In genomic region chr11:115197433-115197832, GRCh38 we compare ENCODE assay signal across 17 cellular contexts.
DNase-seq lines count a peak whose midpoint lies in the region; ATAC-seq and TF ChIP-seq lines count a peak whose summit lies in the region.
"Had no signal": no experiment of that assay in that cellular context is flagged by ENCODE, and none has a peak within 500 bp of the region (broad histone marks: within the 10 kb centered on the region; RNA-seq: fewer than 3 reads in every experiment).

No MANE protein-coding gene starts in this region.

- no peak overlapping the region for H3K4me3 Mint-ChIP-seq in stimulated activated memory B cell treated with anti-CD40 and anti-IgM and Interleukin-4, amounts not matched to agents 10 μg/mL and 1 μg/mL and 100 μg/mL, for 72 hours

- no peak overlapping the region for H3K9ac ChIP-seq in IMR-90 (ENCODE audit: low read depth, low read length)

- no peak overlapping the region for H2AK5ac ChIP-seq in IMR-90 (ENCODE audit: low read depth, low read length)

- H3K9me3 ChIP-seq in IMR-90 (ENCODE audit: control insufficient read depth, insufficient read depth, low read length): no peaks in the 10 kb centered on the region
- H3K9me3 ChIP-seq: Caco-2, SJCRH30 had no signal

- no peak overlapping the region for H2BK20ac ChIP-seq in IMR-90 (ENCODE audit: low read depth, low read length)

- H4K20me1 ChIP-seq in IMR-90 (ENCODE audit: insufficient read depth, low read length): no peaks in the 10 kb centered on the region

- H3K23ac ChIP-seq in IMR-90 (ENCODE audit: low read depth, low read length): no peak overlapping the region

- TF ChIP-seq CTCF in IMR-90 (conservative IDR thresholded peaks at IDR 0.05; ENCODE audit: low read depth, low read length) (no peak), VCaP (conservative IDR thresholded peaks at IDR 0.05) (no peak)

- CTCF ChIA-PET in IMR-90 (lab: Yijun Ruan, JAX): interaction anchor here (0.6 kb wide), 1 partner anchor 108 kb away, joined by 3 read pairs; no protein-coding TSS in a partner anchor

- WGBS in IMR-90 (ENCODE audit: extremely low coverage in 2 of 2, insufficient read length in 1 of 2), 2 experiments: no CpG with 5 or more reads among the region's 1 CpG

- H3K9me3 Mint-ChIP-seq in stimulated activated memory B cell treated with anti-CD40 and anti-IgM and Interleukin-4, amounts not matched to agents 10 μg/mL and 1 μg/mL and 100 μg/mL, for 72 hours: no peaks in the 10 kb centered on the region

- TF ChIP-seq POLR2A in IMR-90 (IDR thresholded peaks at IDR 0.05; ENCODE audit: low read depth, low read length): no peak

- peak; percentile 15 for DNase-seq in IMR-90
- DNase-seq in kidney glomerular epithelial cell (lab: John Stamatoyannopoulos, UW): peak; percentile 75
- no peak for DNase-seq in stimulated activated naive CD8-positive, alpha-beta T cell treated with anti-CD3 and anti-CD28 coated beads, Interleukin-15, Interleukin-2, amounts not matched to agents 100 U/mL and 50 U/mL, for 24 hours
- DNase-seq in hypothalamus (lab: John Stamatoyannopoulos, UW): no peak
- DNase-seq: Caco-2, Karpas-422, MM.1S, NCI-H1105, NCI-H1694, NCI-H2107, NCI-H446, SJCRH30 had no signal

- H3K14ac ChIP-seq in IMR-90 (replicated peaks; ENCODE audit: low read depth, low read length): no peak overlapping the region

- H3K79me1 ChIP-seq in IMR-90 (ENCODE audit: low read depth in 1 of 2, low read length in 2 of 2): no peaks in the 10 kb centered on the region

- POLR2A ChIA-PET in IMR-90 (lab: Charles Lee; ENCODE audit: unreplicated experiment): no interaction called here

- peaks cover 11% of the 10 kb centered on the region for H3K4me1 ChIP-seq in IMR-90 (ENCODE audit: control insufficient read depth, insufficient read depth, low read length)
- H3K4me1 ChIP-seq: Caco-2, SJCRH30 had no signal

- no peaks in the 10 kb centered on the region for H3K36me3 Mint-ChIP-seq in stimulated activated memory B cell treated with anti-CD40 and anti-IgM and Interleukin-4, amounts not matched to agents 10 μg/mL and 1 μg/mL and 100 μg/mL, for 72 hours

- H2BK5ac ChIP-seq in IMR-90 (ENCODE audit: low read depth, low read length, poor library complexity, severe bottlenecking): no peak overlapping the region

- no peak overlapping the region for H4K8ac ChIP-seq in IMR-90 (ENCODE audit: low read depth in 2 of 2, low read length in 2 of 2)

- no TSS peak for BruUV-seq in IMR-90 (replicated peaks; lab: Mats Ljungman, UMichigan)

- no peak overlapping the region for H4K91ac ChIP-seq in IMR-90 (ENCODE audit: insufficient read depth, low read depth, low read length)

- no peak overlapping the region for H2AK9ac ChIP-seq in IMR-90 (replicated peaks; ENCODE audit: low read depth, low read length, poor library complexity)

- H2BK120ac ChIP-seq in IMR-90 (ENCODE audit: low read depth, low read length): no peak overlapping the region

- H3K27me3 ChIP-seq in IMR-90 (ENCODE audit: control insufficient read depth, insufficient read depth, low read length): no peaks in the 10 kb centered on the region
- H3K27me3 ChIP-seq: SJCRH30 had no signal

- peaks cover 4% of the 10 kb centered on the region for H3K9me1 ChIP-seq in IMR-90 (ENCODE audit: insufficient read depth, low read length)

- H3K56ac ChIP-seq in IMR-90 (ENCODE audit: extremely low read depth, insufficient read depth, low read length): no peak overlapping the region

- ATAC-seq in IMR-90 (ENCODE audit: low read depth) (no peak), GM21367 (IDR thresholded peaks at IDR 0.05; ENCODE audit: unreplicated experiment) (no peak), GM18517 (IDR thresholded peaks at IDR 0.05; ENCODE audit: unreplicated experiment) (no peak)
- no peak for ATAC-seq in stimulated activated memory B cell treated with anti-CD40 and anti-IgM and Interleukin-4, amounts not matched to agents 10 μg/mL and 1 μg/mL and 100 μg/mL, for 72 hours
- ATAC-seq in stimulated activated naive CD8-positive, alpha-beta T cell treated with anti-CD3 and anti-CD28 coated beads, Interleukin-15, Interleukin-2, amounts not matched to agents 100 U/mL and 50 U/mL, for 24 hours: no peak

- no peak overlapping the region for H3K4ac ChIP-seq in IMR-90 (ENCODE audit: low read depth, low read length)

- no peak overlapping the region for H2AFZ ChIP-seq in IMR-90 (replicated peaks; ENCODE audit: low read length, poor library complexity)

- H3K4me3 ChIP-seq in IMR-90 (ENCODE audit: insufficient read depth, low read depth, low read length): no peak overlapping the region
- H3K4me3 ChIP-seq: SJCRH30 had no signal

- H4K5ac ChIP-seq in IMR-90 (ENCODE audit: low read depth, low read length): no peak overlapping the region

- peak overlapping the region; percentile 59 for H3K27ac Mint-ChIP-seq in stimulated activated memory B cell treated with anti-CD40 and anti-IgM and Interleukin-4, amounts not matched to agents 10 μg/mL and 1 μg/mL and 100 μg/mL, for 72 hours

- TF ChIP-seq RAD21 in IMR-90 (IDR thresholded peaks at IDR 0.05; ENCODE audit: low read length): no peak

- H3K4me1 Mint-ChIP-seq in stimulated activated memory B cell treated with anti-CD40 and anti-IgM and Interleukin-4, amounts not matched to agents 10 μg/mL and 1 μg/mL and 100 μg/mL, for 72 hours: peaks cover 15% of the 10 kb centered on the region

- no peak overlapping the region for H2BK15ac ChIP-seq in IMR-90 (ENCODE audit: low read depth, low read length)

- no peaks in the 10 kb centered on the region for H3K27me3 Mint-ChIP-seq in stimulated activated memory B cell treated with anti-CD40 and anti-IgM and Interleukin-4, amounts not matched to agents 10 μg/mL and 1 μg/mL and 100 μg/mL, for 72 hours

- in situ Hi-C loops in IMR-90 (cut with MboI; ENCODE audit: low sequenced_read_pairs): no loop called here

- intact Hi-C loops in IMR-90 (cut with micrococcal nuclease): loop anchor here (5.0 kb wide), 1 partner anchor 115 kb away; no protein-coding TSS in a partner anchor

- no peak overlapping the region for H3K4me2 ChIP-seq in IMR-90 (ENCODE audit: low read depth, low read length)

- H3K18ac ChIP-seq in IMR-90 (ENCODE audit: low read depth, low read length): no peak overlapping the region

- dilution Hi-C loops in IMR-90 (cut with HindIII; ENCODE audit: low sequenced_read_pairs, unreplicated experiment): no loop called here

- no peaks in the 10 kb centered on the region for H3K36me3 ChIP-seq in IMR-90 (ENCODE audit: control insufficient read depth, insufficient read depth, low read length)
- H3K36me3 ChIP-seq: SJCRH30 had no signal

- H3K27ac ChIP-seq in IMR-90 (ENCODE audit: insufficient read depth, low read length) (no peak overlapping the region), VCaP (peak overlapping the region; percentile 33; the same call in 1 of the 2 replicates)
- H3K27ac ChIP-seq: RWPE1, SJCRH30 had no signal

TF ChIP-seq in IMR-90, 13 proteins besides CTCF, POLR2A, EP300 and RAD21:
- TF ChIP-seq BHLHE40 (IDR thresholded peaks at IDR 0.05; ENCODE audit: low read depth, low read length) (no peak), SMC3 (IDR thresholded peaks at IDR 0.05; ENCODE audit: low read depth, low read length) (no peak), CHD1 (IDR thresholded peaks at IDR 0.05; ENCODE audit: low read depth, low read length) (no peak), MAFK (IDR thresholded peaks at IDR 0.05; ENCODE audit: low read depth, low read length) (no peak), MAZ (IDR thresholded peaks at IDR 0.05; ENCODE audit: borderline replicate concordance, low read depth, low read length) (no peak), CEBPB (IDR thresholded peaks at IDR 0.05; ENCODE audit: low read depth, low read length) (no peak), RCOR1 (IDR thresholded peaks at IDR 0.05; ENCODE audit: insufficient replicate concordance, low read length) (no peak), RFX5 (IDR thresholded peaks at IDR 0.05; ENCODE audit: low read depth, low read length) (no peak), NFE2L2 (IDR thresholded peaks at IDR 0.05; ENCODE audit: low read depth, low read length) (no peak)
- TF ChIP-seq, protein P1, sequence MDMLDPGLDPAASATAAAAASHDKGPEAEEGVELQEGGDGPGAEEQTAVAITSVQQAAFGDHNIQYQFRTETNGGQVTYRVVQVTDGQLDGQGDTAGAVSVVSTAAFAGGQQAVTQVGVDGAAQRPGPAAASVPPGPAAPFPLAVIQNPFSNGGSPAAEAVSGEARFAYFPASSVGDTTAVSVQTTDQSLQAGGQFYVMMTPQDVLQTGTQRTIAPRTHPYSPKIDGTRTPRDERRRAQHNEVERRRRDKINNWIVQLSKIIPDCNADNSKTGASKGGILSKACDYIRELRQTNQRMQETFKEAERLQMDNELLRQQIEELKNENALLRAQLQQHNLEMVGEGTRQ (IDR thresholded peaks at IDR 0.05; ENCODE audit: low read depth, low read length): no peak
TF ChIP-seq in IMR-90: peak in this region for 0.

Comparison
In these comparisons a context has a peak if more than half of its experiments do, and no peak if none do; other contexts are left out.
1. DNase-seq: peak in IMR-90 (single experiment) and kidney glomerular epithelial cell (single experiment); none in stimulated activated naive CD8-positive, alpha-beta T cell treated with anti-CD3 and anti-CD28 coated beads, Interleukin-15, Interleukin-2, amounts not matched to agents 100 U/mL and 50 U/mL, for 24 hours (single experiment) and hypothalamus (0 of 51).